ENCODE assay signal across 8 cellular contexts in the genomic region with DNA sequence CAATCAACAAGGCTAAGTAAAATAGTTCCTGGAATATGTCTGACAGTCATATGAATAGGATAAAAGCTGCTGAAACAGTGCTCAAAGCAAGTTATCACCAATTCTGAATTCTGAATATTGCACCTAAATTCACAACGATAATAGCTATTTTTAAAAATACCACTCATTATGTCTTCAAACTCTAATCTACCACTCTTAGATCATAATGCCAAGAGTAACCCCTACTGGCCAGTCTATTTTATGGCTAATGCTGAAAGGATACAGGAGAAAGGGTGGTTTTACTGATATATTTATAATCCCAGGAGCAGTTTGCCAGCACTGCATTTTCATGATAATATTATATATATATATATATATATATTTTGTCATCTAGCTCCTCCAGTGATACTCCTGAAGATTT.
DNase-seq lines count a peak whose midpoint lies in the region; ATAC-seq and TF ChIP-seq lines count a peak whose summit lies in the region.

No MANE protein-coding gene starts in this region.

- H3K9me3 Mint-ChIP-seq in nephron, result no peaks in the 10 kb centered on the region

- no peak for TF ChIP-seq EP300 in sigmoid colon (IDR thresholded peaks at IDR 0.05)

- DNase-seq in adipocyte (ENCODE audit: low read depth) (peak; percentile 45), nucleus accumbens (lab: John Stamatoyannopoulos, UW) (no peak), sigmoid colon (no peak)
- DNase-seq in stimulated activated CD8-positive, alpha-beta memory T cell treated with anti-CD3 and anti-CD28 coated beads, Interleukin-4, amount 100 ng/mL, for 48 hours, result no peak
- no peak for DNase-seq in central memory CD4-positive, alpha-beta T cell

- peak; percentile 64 for ATAC-seq in HG03175 (IDR thresholded peaks at IDR 0.05; ENCODE audit: unreplicated experiment)

- no peak overlapping the region for H3K4me3 Mint-ChIP-seq in nephron

- no peaks in the 10 kb centered on the region for H3K36me3 Mint-ChIP-seq in nephron (ENCODE audit: low read depth)

- no peak overlapping the region for H3K9ac ChIP-seq in adipocyte (ENCODE audit: low read length)

- H3K4me3 ChIP-seq in adipocyte (ENCODE audit: low read length), result no peak overlapping the region
- H3K4me3 ChIP-seq in sigmoid colon, result no peak overlapping the region

- H3K36me3 ChIP-seq in adipocyte (ENCODE audit: control insufficient read depth, insufficient read depth, low read length, severe bottlenecking) (no peaks in the 10 kb centered on the region), sigmoid colon (no peaks in the 10 kb centered on the region)

- no peak for TF ChIP-seq POLR2A in sigmoid colon (IDR thresholded peaks at IDR 0.05)

- 9 to 29% methylated on average over 1 of the region's 1 CpG for WGBS in sigmoid colon, 2 donors

- H3K4me1 ChIP-seq in adipocyte (ENCODE audit: control insufficient read depth, insufficient read depth, low read length) (peaks cover 23% of the 10 kb centered on the region), sigmoid colon (peaks cover 0 to 61% (median 47%) of the 10 kb centered on the region in 4 donors)

- H3K27ac Mint-ChIP-seq in nephron, result no peak overlapping the region

- peaks cover 16% of the 10 kb centered on the region for H3K4me1 Mint-ChIP-seq in nephron

- no peaks in the 10 kb centered on the region for H3K27me3 Mint-ChIP-seq in nephron (ENCODE audit: low read depth)

- H3K27ac ChIP-seq in sigmoid colon, result peak overlapping the region in 1 of 4 donors; percentile 23

- H3K9me3 ChIP-seq in adipocyte (ENCODE audit: control insufficient read depth, low read length) (no peaks in the 10 kb centered on the region), sigmoid colon (no peaks in the 10 kb centered on the region)

- TF ChIP-seq CTCF in GM12872 (IDR thresholded peaks at IDR 0.05; ENCODE audit: insufficient read depth, low read depth, low read length), result peak; percentile 28; the same call in 1 of the 3 replicates
- TF ChIP-seq CTCF in nephron (IDR thresholded peaks at IDR 0.05; ENCODE audit: unreplicated experiment in 3 of 3), result peak; percentile 28 to 35 (median 32)
- TF ChIP-seq CTCF in sigmoid colon (IDR thresholded peaks at IDR 0.05), result peak in 2 of 4 experiments; percentile 11 to 16

- intact Hi-C loops in sigmoid colon (cut with DNase I), result no loop called here

- H3K27me3 ChIP-seq in adipocyte (replicated peaks; ENCODE audit: control insufficient read depth, insufficient read depth, low read length), result no peaks in the 10 kb centered on the region
- no peaks in the 10 kb centered on the region for H3K27me3 ChIP-seq in sigmoid colon
